In genomic region chr6:13292774-13293173, GRCh38 we compare ENCODE assay signal across 24 cellular contexts. TPM values are rescaled to one million over a fixed set of nuclear protein-coding genes. Genes with fewer than 3 reads are reported as not detected.
DNase-seq lines count a peak whose midpoint lies in the region; ATAC-seq and TF ChIP-seq lines count a peak whose summit lies in the region.
"Had no signal": no experiment of that assay in that cellular context is flagged by ENCODE, and none has a peak within 500 bp of the region (broad histone marks: within the 10 kb centered on the region; RNA-seq: fewer than 3 reads in every experiment).

No MANE protein-coding gene starts in this region.

- ATAC-seq in left lobe of liver (no peak), upper lobe of right lung (no peak), HG03565 (IDR thresholded peaks at IDR 0.05; ENCODE audit: unreplicated experiment) (no peak), GM21723 (IDR thresholded peaks at IDR 0.05; ENCODE audit: unreplicated experiment) (no peak)

- no peaks in the 10 kb centered on the region for H3K4me1 ChIP-seq in upper lobe of right lung

- intact Hi-C loops in upper lobe of right lung (cut with DNase I), result no loop called here

- H3K36me3 ChIP-seq in upper lobe of right lung, result peaks cover 28% of the 10 kb centered on the region

- H3K27me3 ChIP-seq in upper lobe of right lung, result no peaks in the 10 kb centered on the region

- TF ChIP-seq CTCF in upper lobe of right lung (IDR thresholded peaks at IDR 0.05), result no peak

- no peak overlapping the region for H3K27ac ChIP-seq in upper lobe of right lung
- H3K27ac ChIP-seq: 22Rv1, C4-2B, KMS-11, PC-9 had no signal

- H3K9me3 ChIP-seq in upper lobe of right lung, result no peaks in the 10 kb centered on the region

- no peak overlapping the region for H3K4me3 ChIP-seq in upper lobe of right lung
- H3K4me3 ChIP-seq: PC-9 had no signal

- peak; percentile 44 for DNase-seq in activated CD8-positive, alpha-beta memory T cell treated with anti-CD3 and anti-CD28 coated beads for 24 hours
- DNase-seq in activated CD8-positive, alpha-beta memory T cell treated with anti-CD3 and anti-CD28 coated beads, Interleukin-2, amount 50 U/mL, for 4 hours, result no peak
- peak; percentile 13 for DNase-seq in activated CD8-positive, alpha-beta memory T cell treated with anti-CD3 and anti-CD28 coated beads, Interleukin-2, amount 50 U/mL, for 48 hours
- DNase-seq in left lobe of liver (ENCODE audit: low spot score) (peak; percentile 38), ureter (ENCODE audit: low spot score) (peak; percentile 18), upper lobe of right lung (no peak)
- DNase-seq: ACHN, DMS79, H7, HFFc6, NCI-H1105, NCI-H146, NCI-H2029, NCI-H2227 treated with DMSO at 0.1 percent for 48 hours, NCI-H510A, NCI-H748 treated with DMSO at 0.1 percent for 48 hours, PC-9, RPMI8226, SHP77 had no signal

RNA-seq across cellular contexts. Expression of gene TBC1D7, which starts 35.6 kb away (rescaled TPM):
- total RNA-seq in left lobe of liver, result 10.4 TPM
- 15.6 TPM for total RNA-seq in ureter
- total RNA-seq in upper lobe of right lung, result 18.1 TPM

Comparison
In these comparisons a context has a peak if more than half of its experiments do, and no peak if none do; other contexts are left out.
1. DNase-seq: peak in activated CD8-positive, alpha-beta memory T cell treated with anti-CD3 and anti-CD28 coated beads for 24 hours (single experiment), activated CD8-positive, alpha-beta memory T cell treated with anti-CD3 and anti-CD28 coated beads, Interleukin-2, amount 50 U/mL, for 48 hours (single experiment), left lobe of liver (single experiment) and ureter (single experiment); none in activated CD8-positive, alpha-beta memory T cell treated with anti-CD3 and anti-CD28 coated beads, Interleukin-2, amount 50 U/mL, for 4 hours (single experiment) and upper lobe of right lung (single experiment).